Comparison of ENCODE assay signal across 7 cellular contexts in genomic region chr6:71287926-71288227, GRCh38. TPM values are rescaled to one million over a fixed set of nuclear protein-coding genes. Genes with fewer than 3 reads are reported as not detected.
DNase-seq lines count a peak whose midpoint lies in the region; ATAC-seq and TF ChIP-seq lines count a peak whose summit lies in the region.

No MANE protein-coding gene starts in this region.

- H3K27ac Mint-ChIP-seq in activated naive CD8-positive, alpha-beta T cell: peak overlapping the region; percentile 35

- peaks cover 19 to 44% (median 30%) of the 10 kb centered on the region in 4 donors for H3K4me1 ChIP-seq in stomach

- H3K4me3 Mint-ChIP-seq in activated naive CD8-positive, alpha-beta T cell: peak overlapping the region; percentile 81

- no peaks in the 10 kb centered on the region for H3K36me3 ChIP-seq in stomach

- TF ChIP-seq POLR2A in stomach (IDR thresholded peaks at IDR 0.05): no peak

- H3K9me3 ChIP-seq in iPS-18c (ENCODE audit: control insufficient read depth, insufficient read depth, low read length) (no peaks in the 10 kb centered on the region), stomach (no peaks in the 10 kb centered on the region)

- no peak for ATAC-seq in HG02970 (IDR thresholded peaks at IDR 0.05; ENCODE audit: low FRiP score, unreplicated experiment)

- no peak for TF ChIP-seq EP300 in stomach (IDR thresholded peaks at IDR 0.05)

- no peak for TF ChIP-seq CTCF in stomach (IDR thresholded peaks at IDR 0.05)

- peak overlapping the region; percentile 72 for H3K4me3 ChIP-seq in iPS-18c (ENCODE audit: insufficient read depth, low read depth, low read length)
- H3K4me3 ChIP-seq in stomach: peak overlapping the region; percentile 77 to 92 (median 84)

- peak; percentile 14 for DNase-seq in HuH-7 (ENCODE audit: low spot score)
- DNase-seq in stomach: no peak
- no peak for DNase-seq in stimulated activated CD4-positive, alpha-beta T cell treated with anti-CD3 and anti-CD28 coated beads, Interleukin-2, amount 100 ng/mL, for 48 hours
- DNase-seq in activated effector memory CD4-positive, alpha-beta T cell treated with anti-CD3 and anti-CD28 coated beads, Interleukin-2, amount 50 U/mL, for 16 hours: no peak

- H3K27me3 ChIP-seq in stomach: no peaks in the 10 kb centered on the region

- H3K4me1 Mint-ChIP-seq in activated naive CD8-positive, alpha-beta T cell (ENCODE audit: low read depth): peaks cover 34% of the 10 kb centered on the region

- no peaks in the 10 kb centered on the region for H3K27me3 Mint-ChIP-seq in activated naive CD8-positive, alpha-beta T cell

- intact Hi-C loops in stomach (cut with DNase I; ENCODE audit: low total_unique reads): no loop called here

- no peaks in the 10 kb centered on the region for H3K9me3 Mint-ChIP-seq in activated naive CD8-positive, alpha-beta T cell (ENCODE audit: low read depth)

- H3K27ac ChIP-seq in stomach: peak overlapping the region; percentile 81 to 96 (median 92)

- H3K36me3 Mint-ChIP-seq in activated naive CD8-positive, alpha-beta T cell: peaks cover 2% of the 10 kb centered on the region

- 6 to 10% (median 8%) methylated on average over 5 of the region's 5 CpGs for WGBS in stomach, 5 donors

RNA-seq across cellular contexts. Expression of gene OGFRL1, which starts 0.7 kb away (rescaled TPM):
- 10 to 100 TPM in 4 of 5 donors, 1 to 10 TPM in 1; 2.6 to 27.0 (median 19.0) TPM for total RNA-seq in stomach
- polyA plus RNA-seq in stomach: 10 to 100 TPM in 1 of 3 donors, 1 to 10 TPM in 2; 6.1 to 10.1 (median 6.3) TPM
